Comparison of ENCODE assay signal across 7 cellular contexts in the genomic region with DNA sequence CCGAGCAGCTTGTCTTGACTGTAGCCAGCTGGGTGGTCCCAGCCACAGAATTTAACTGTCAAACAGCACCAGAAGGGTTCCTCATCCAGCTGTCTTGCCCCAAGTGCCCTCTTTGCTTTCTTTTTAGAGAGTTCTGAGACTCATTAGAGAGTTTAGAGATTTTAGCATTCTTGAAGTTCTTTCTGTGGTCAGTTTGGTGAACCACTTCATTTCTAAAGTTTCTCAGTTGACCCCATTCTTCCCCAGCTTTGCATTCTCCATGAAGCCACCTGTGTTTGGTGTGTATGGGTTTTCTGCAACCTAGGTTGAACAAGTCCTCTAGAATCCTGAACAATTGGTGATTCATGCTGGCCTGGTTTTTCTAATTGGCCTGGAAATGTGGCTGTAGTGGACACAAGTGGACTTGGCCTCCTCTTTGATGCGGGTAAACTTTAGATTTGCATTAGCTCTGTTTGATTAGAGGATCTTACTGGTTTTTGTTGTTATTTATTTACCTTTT. TPM values are rescaled to one million over a fixed set of nuclear protein-coding genes. Genes with fewer than 3 reads are reported as not detected.
DNase-seq lines count a peak whose midpoint lies in the region; ATAC-seq and TF ChIP-seq lines count a peak whose summit lies in the region.

No MANE protein-coding gene starts in this region.

- no peaks in the 10 kb centered on the region for H3K27me3 ChIP-seq in WERI-Rb-1 (ENCODE audit: insufficient read depth, low read depth, severe bottlenecking)

- H3K36me3 Mint-ChIP-seq in T-helper 17 cell (ENCODE audit: low read depth): peaks cover 2% of the 10 kb centered on the region

- no peak overlapping the region for H3K4me3 Mint-ChIP-seq in T-helper 17 cell

- ATAC-seq in GM19025 (IDR thresholded peaks at IDR 0.05; ENCODE audit: low read depth, unreplicated experiment) (peak; percentile 90), HG02973 (IDR thresholded peaks at IDR 0.05; ENCODE audit: unreplicated experiment) (peak; percentile 88), T-helper 17 cell (peak; percentile 57)

- no peak for DNase-seq in T-helper 17 cell
- peak; percentile 46 to 60 for DNase-seq in lung microvascular endothelial cell (ENCODE audit: low read depth in 2 of 2)
- no peak for DNase-seq in WERI-Rb-1
- DNase-seq in stimulated activated CD8-positive, alpha-beta memory T cell treated with anti-CD3 and anti-CD28 coated beads, Interleukin-4, amount 100 ng/mL, for 48 hours: no peak
- DNase-seq in hippocampal formation (lab: John Stamatoyannopoulos, UW): no peak

- no peaks in the 10 kb centered on the region for H3K9me3 ChIP-seq in T-helper 17 cell (ENCODE audit: control insufficient read depth, low read length, poor library complexity, severe bottlenecking)
- no peaks in the 10 kb centered on the region for H3K9me3 ChIP-seq in WERI-Rb-1 (ENCODE audit: severe bottlenecking)

- no peaks in the 10 kb centered on the region for H3K36me3 ChIP-seq in WERI-Rb-1

- H3K27ac ChIP-seq in WERI-Rb-1: no peak overlapping the region

- peak overlapping the region; percentile 24 for H3K27ac Mint-ChIP-seq in T-helper 17 cell

- no peaks in the 10 kb centered on the region for H3K27me3 Mint-ChIP-seq in T-helper 17 cell

- peaks cover 15% of the 10 kb centered on the region for H3K4me1 Mint-ChIP-seq in T-helper 17 cell

- no peak for TF ChIP-seq CTCF in WERI-Rb-1 (IDR thresholded peaks at IDR 0.05; ENCODE audit: low read depth, low read length)

- no peak overlapping the region for H3K4me3 ChIP-seq in WERI-Rb-1 (ENCODE audit: low read depth, low read length)

RNA-seq across cellular contexts. Expression of a gene that starts 33.7 kb away (rescaled TPM):
- 10 to 100 TPM; 41.1 to 42.5 TPM for total RNA-seq in T-helper 17 cell
- 305 and 328 TPM in 2 replicates for total RNA-seq in lung microvascular endothelial cell

Comparison
In these comparisons a context has a peak if more than half of its experiments do, and no peak if none do; other contexts are left out.
1. DNase-seq: peak in lung microvascular endothelial cell (2 of 2); none in T-helper 17 cell (0 of 3), WERI-Rb-1 (single experiment), stimulated activated CD8-positive, alpha-beta memory T cell treated with anti-CD3 and anti-CD28 coated beads, Interleukin-4, amount 100 ng/mL, for 48 hours (single experiment) and hippocampal formation (0 of 2).
2. Peak in every context shown above with its lines, with median percentiles within 50 percentile points of each other: ATAC-seq.